10 cellular contexts compared by ENCODE assay signal in genomic region chr2:84077504-84077903, GRCh38.
DNase-seq lines count a peak whose midpoint lies in the region; ATAC-seq and TF ChIP-seq lines count a peak whose summit lies in the region.
"Had no signal": no experiment of that assay in that cellular context is flagged by ENCODE, and none has a peak within 500 bp of the region (broad histone marks: within the 10 kb centered on the region; RNA-seq: fewer than 3 reads in every experiment).

No MANE protein-coding gene starts in this region.

- H3K9me3 Mint-ChIP-seq in activated T-cell treated with anti-CD3 and anti-CD28 coated beads, Interleukin-2, amount 50 U/mL, for 72 hours: no peaks in the 10 kb centered on the region
- H3K9me3 Mint-ChIP-seq: activated naive CD4-positive, alpha-beta T cell treated with anti-CD3 and anti-CD28 coated beads, Interleukin-2, amount 50 U/mL, for 72 hours had no signal

- no peak for ATAC-seq in activated T-cell treated with anti-CD3 and anti-CD28 coated beads, Interleukin-2, amount 50 U/mL, for 72 hours (replicated peaks in 1 of 2)
- ATAC-seq in HG02885 (IDR thresholded peaks at IDR 0.05; ENCODE audit: poor library complexity, unreplicated experiment): no peak
- ATAC-seq in GM19395 (IDR thresholded peaks at IDR 0.05; ENCODE audit: unreplicated experiment): no peak
- ATAC-seq: activated naive CD4-positive, alpha-beta T cell treated with anti-CD3 and anti-CD28 coated beads, Interleukin-2, amount 50 U/mL, for 72 hours had no signal

- no peaks in the 10 kb centered on the region for H3K36me3 Mint-ChIP-seq in activated T-cell treated with anti-CD3 and anti-CD28 coated beads, Interleukin-2, amount 50 U/mL, for 72 hours (ENCODE audit: insufficient read depth in 2 of 2)
- H3K36me3 Mint-ChIP-seq: activated naive CD4-positive, alpha-beta T cell treated with anti-CD3 and anti-CD28 coated beads, Interleukin-2, amount 50 U/mL, for 72 hours had no signal

- DNase-seq in activated T-cell treated with anti-CD3 and anti-CD28 coated beads, Interleukin-2, amount 50 U/mL, for 72 hours: peak; percentile 2 to 6
- DNase-seq in activated T-cell treated with anti-CD3 and anti-CD28 coated beads, Interleukin-2, amount 50 U/mL, for 1 hour: no peak
- DNase-seq in M059J (ENCODE audit: low read depth): peak; percentile 6
- DNase-seq in WERI-Rb-1: peak; percentile 36
- peak; percentile 13 for DNase-seq in mucosa of gallbladder (ENCODE audit: low spot score)
- no peak for DNase-seq in NCI-H226

- no peaks in the 10 kb centered on the region for H3K27me3 Mint-ChIP-seq in activated T-cell treated with anti-CD3 and anti-CD28 coated beads, Interleukin-2, amount 50 U/mL, for 72 hours (ENCODE audit: low read depth)

- H3K27ac Mint-ChIP-seq in activated T-cell treated with anti-CD3 and anti-CD28 coated beads, Interleukin-2, amount 50 U/mL, for 72 hours: no peak overlapping the region
- H3K27ac Mint-ChIP-seq: activated naive CD4-positive, alpha-beta T cell treated with anti-CD3 and anti-CD28 coated beads, Interleukin-2, amount 50 U/mL, for 72 hours had no signal

- no peak overlapping the region for H3K4me3 ChIP-seq in WERI-Rb-1 (ENCODE audit: low read depth, low read length)
- H3K4me3 ChIP-seq: skin epidermis had no signal

- peak; percentile 40 for TF ChIP-seq CTCF in WERI-Rb-1 (IDR thresholded peaks at IDR 0.05; ENCODE audit: low read depth, low read length)

- no peaks in the 10 kb centered on the region for H3K36me3 ChIP-seq in WERI-Rb-1

- H3K4me1 Mint-ChIP-seq in activated T-cell treated with anti-CD3 and anti-CD28 coated beads, Interleukin-2, amount 50 U/mL, for 72 hours (ENCODE audit: low read depth): no peaks in the 10 kb centered on the region

- no peak overlapping the region for H3K4me3 Mint-ChIP-seq in activated T-cell treated with anti-CD3 and anti-CD28 coated beads, Interleukin-2, amount 50 U/mL, for 72 hours

- no peak overlapping the region for H3K27ac ChIP-seq in WERI-Rb-1
- H3K27ac ChIP-seq: skin epidermis had no signal

- H3K27me3 ChIP-seq in WERI-Rb-1 (ENCODE audit: insufficient read depth, low read depth, severe bottlenecking): no peaks in the 10 kb centered on the region

- H3K9me3 ChIP-seq in WERI-Rb-1 (ENCODE audit: severe bottlenecking): no peaks in the 10 kb centered on the region

Comparison
In these comparisons a context has a peak if more than half of its experiments do, and no peak if none do; other contexts are left out.
1. DNase-seq: peak in activated T-cell treated with anti-CD3 and anti-CD28 coated beads, Interleukin-2, amount 50 U/mL, for 72 hours (2 of 2), M059J (single experiment), WERI-Rb-1 (single experiment) and mucosa of gallbladder (single experiment); none in activated T-cell treated with anti-CD3 and anti-CD28 coated beads, Interleukin-2, amount 50 U/mL, for 1 hour (single experiment) and NCI-H226 (single experiment).